Comparison of ENCODE assay signal across 36 cellular contexts in genomic region chr13:78897200-78897599, GRCh38.
"Had no signal": no experiment of that assay in that cellular context is flagged by ENCODE, and none has a peak within 500 bp of the region (broad histone marks: within the 10 kb centered on the region; RNA-seq: fewer than 3 reads in every experiment).

No MANE protein-coding gene starts in this region.

- H3K36me3 ChIP-seq: MG63 had no signal

- H3K4me2 ChIP-seq: KMS-11 had no signal

- H3K27me3 ChIP-seq: MG63 had no signal

- H3K27ac ChIP-seq: KMS-11 had no signal

- DNase-seq: Karpas-422, Kasumi-1, KG1, MG63, MM.1S, MV-4-11, NCI-H1048, NCI-H1092, NCI-H1092 treated with DMSO at 0.1 percent for 48 hours, NCI-H1105, NCI-H1105 treated with DMSO at 0.1 percent for 48 hours, NCI-H1417, NCI-H1417 treated with DMSO at 0.1 percent for 48 hours, NCI-H1436, NCI-H1436 treated with DMSO at 0.1 percent for 48 hours, NCI-H146, NCI-H1694, NCI-H1694 treated with DMSO at 0.1 percent for 48 hours, NCI-H187, NCI-H187 treated with DMSO at 0.1 percent for 48 hours, NCI-H1930, NCI-H2029, NCI-H2029 treated with DMSO at 0.1 percent for 48 hours, NCI-H2081, NCI-H2081 treated with DMSO at 0.1 percent for 48 hours, NCI-H2107, NCI-H2171, NCI-H2171 treated with DMSO at 0.1 percent for 48 hours, NCI-H2227 treated with DMSO at 0.1 percent for 48 hours, NCI-H226, NCI-H345, NCI-H446, NCI-H446 treated with DMSO at 0.1 percent for 48 hours, NCI-H510A, NCI-H510A treated with DMSO at 0.1 percent for 48 hours had no signal

- H3K9me3 ChIP-seq: MG63 had no signal

- H3K9ac ChIP-seq: KMS-11 had no signal

- H3K4me3 ChIP-seq: MG63 had no signal
